In the genomic region with DNA sequence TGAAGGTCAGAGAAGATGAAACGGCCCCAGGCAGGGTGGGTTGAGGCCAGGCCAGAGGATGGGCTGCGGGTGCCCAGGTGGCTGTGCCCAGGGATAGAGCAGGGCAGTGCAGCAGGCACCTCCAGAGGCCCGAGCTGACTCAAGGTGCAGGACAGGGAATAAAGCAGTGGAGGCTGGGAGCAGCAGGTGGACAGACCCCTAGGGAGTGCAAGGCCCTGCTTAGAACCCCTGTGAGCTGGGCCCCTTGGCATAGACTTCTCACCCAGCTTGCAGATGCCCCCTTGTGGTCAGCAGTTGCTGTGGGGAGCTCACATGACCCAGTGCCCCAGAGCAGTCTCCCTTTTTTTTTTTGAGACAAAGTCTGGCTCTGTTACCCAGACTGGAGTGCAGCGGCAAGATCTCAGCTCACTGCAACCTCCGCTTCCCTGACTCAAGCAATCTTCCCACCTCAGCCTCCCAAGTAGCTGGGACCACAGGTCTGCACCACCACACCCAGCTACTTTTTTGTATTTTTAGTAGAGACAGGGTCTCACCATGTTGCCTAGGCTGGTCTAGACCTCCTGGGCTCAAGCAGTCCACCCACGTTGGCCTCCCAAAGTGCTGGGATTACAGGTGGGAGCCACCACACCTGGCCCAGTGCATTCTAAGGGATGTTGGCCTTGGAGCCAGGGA, we compare ENCODE assay signal across 8 cellular contexts.
DNase-seq lines count a peak whose midpoint lies in the region; ATAC-seq and TF ChIP-seq lines count a peak whose summit lies in the region.

No MANE protein-coding gene starts in this region.

- H3K4me1 ChIP-seq in BE2C (no peaks in the 10 kb centered on the region), OCI-LY3 (ENCODE audit: low read length) (no peaks in the 10 kb centered on the region), parathyroid adenoma (no peaks in the 10 kb centered on the region)

- no peaks in the 10 kb centered on the region for H3K36me3 ChIP-seq in BE2C
- H3K36me3 ChIP-seq in OCI-LY3 (replicated peaks; ENCODE audit: low read depth, low read length) = no peaks in the 10 kb centered on the region
- no peaks in the 10 kb centered on the region for H3K36me3 ChIP-seq in parathyroid adenoma (ENCODE audit: control insufficient read depth, insufficient read depth, low read length)

- H3K27ac ChIP-seq in OCI-LY3 (ENCODE audit: low read length) = no peak overlapping the region
- H3K27ac ChIP-seq in parathyroid adenoma = no peak overlapping the region

- DNase-seq in BE2C (peak; percentile 81), HCEC 1CT (peak; percentile 60), fibroblast of villous mesenchyme (ENCODE audit: low read depth) (peak; percentile 66), DMS153 treated with DMSO at 0.1 percent for 48 hours (lab: John Stamatoyannopoulos, UW; ENCODE audit: unreplicated experiment) (no peak)
- DNase-seq in activated T-cell treated with anti-CD3 and anti-CD28 coated beads, Interleukin-2, amount 50 U/mL, for 48 hours = peak; percentile 54 to 67

- H3K79me2 ChIP-seq in OCI-LY3 (ENCODE audit: low read length) (no peaks in the 10 kb centered on the region), parathyroid adenoma (no peaks in the 10 kb centered on the region)

- H3K4me2 ChIP-seq in OCI-LY3 (ENCODE audit: low read length) = no peak overlapping the region
- no peak overlapping the region for H3K4me2 ChIP-seq in parathyroid adenoma (ENCODE audit: low read length)

- H3K9ac ChIP-seq in OCI-LY3 (ENCODE audit: low read length) (no peak overlapping the region), parathyroid adenoma (no peak overlapping the region)

- peak; percentile 73 for TF ChIP-seq CTCF in BE2C (IDR thresholded peaks at IDR 0.05; ENCODE audit: low read depth, low read length)
- TF ChIP-seq CTCF in OCI-LY3 (IDR thresholded peaks at IDR 0.05; ENCODE audit: low read depth, low read length) = peak; percentile 69
- TF ChIP-seq CTCF in fibroblast of villous mesenchyme (IDR thresholded peaks at IDR 0.05; ENCODE audit: insufficient read depth, low read depth, low read length) = peak; percentile 69
- peak; percentile 42 for TF ChIP-seq CTCF in parathyroid adenoma (IDR thresholded peaks at IDR 0.05)

- H3K4me3 ChIP-seq in BE2C (ENCODE audit: low read depth, low read length) = no peak overlapping the region
- no peak overlapping the region for H3K4me3 ChIP-seq in OCI-LY3 (ENCODE audit: low read length)
- H3K4me3 ChIP-seq in fibroblast of villous mesenchyme (ENCODE audit: low read depth, low read length) = no peak overlapping the region
- H3K4me3 ChIP-seq in parathyroid adenoma (ENCODE audit: low read depth, low read length) = no peak overlapping the region

- ATAC-seq in GM21737 (IDR thresholded peaks at IDR 0.05; ENCODE audit: unreplicated experiment) = no peak

- H3K27me3 ChIP-seq in BE2C (no peaks in the 10 kb centered on the region), OCI-LY3 (ENCODE audit: low read depth, low read length) (no peaks in the 10 kb centered on the region), parathyroid adenoma (ENCODE audit: control insufficient read depth, insufficient read depth, low read length) (no peaks in the 10 kb centered on the region)

- H3K9me3 ChIP-seq in BE2C (no peaks in the 10 kb centered on the region), OCI-LY3 (ENCODE audit: insufficient read depth, low read length) (no peaks in the 10 kb centered on the region), parathyroid adenoma (ENCODE audit: control insufficient read depth, low read length) (no peaks in the 10 kb centered on the region)

- no peaks in the 10 kb centered on the region for H4K20me1 ChIP-seq in OCI-LY3 (ENCODE audit: insufficient read depth, low read length)

- no peak overlapping the region for H2AFZ ChIP-seq in OCI-LY3 (ENCODE audit: low read depth, low read length)
- no peak overlapping the region for H2AFZ ChIP-seq in parathyroid adenoma
